ENCODE assay signal across 12 cellular contexts in genomic region chr17:47703191-47703591, GRCh38. TPM values are rescaled to one million over a fixed set of nuclear protein-coding genes. Genes with fewer than 3 reads are reported as not detected.
DNase-seq lines count a peak whose midpoint lies in the region; ATAC-seq and TF ChIP-seq lines count a peak whose summit lies in the region.
"Had no signal": no experiment of that assay in that cellular context is flagged by ENCODE, and none has a peak within 500 bp of the region (broad histone marks: within the 10 kb centered on the region; RNA-seq: fewer than 3 reads in every experiment).

No MANE protein-coding gene starts in this region.

- H4K20me1 ChIP-seq in Loucy (ENCODE audit: insufficient read depth, low read length, poor library complexity, severe bottlenecking): no peaks in the 10 kb centered on the region

- H3K27ac Mint-ChIP-seq in CD14-positive monocyte (peak overlapping the region in 1 of 7 donors; percentile 41), natural killer cell (peak overlapping the region; percentile 98)
- H3K27ac Mint-ChIP-seq in activated T-cell treated with anti-CD3 and anti-CD28 coated beads, Interleukin-2, amount 50 U/mL, for 24 hours: peak overlapping the region; percentile 95

- peaks cover 63% of the 10 kb centered on the region for H3K4me1 ChIP-seq in Loucy (ENCODE audit: insufficient read depth, low read length, poor library complexity, severe bottlenecking)

- H3F3A ChIP-seq in Loucy (ENCODE audit: low read depth): no peaks in the 10 kb centered on the region

- no peaks in the 10 kb centered on the region for H3K27me3 ChIP-seq in Loucy (ENCODE audit: insufficient read depth, low read length, poor library complexity, severe bottlenecking)

- H3K9ac ChIP-seq in Loucy (ENCODE audit: low read depth, low read length, poor library complexity, severe bottlenecking): peak overlapping the region; percentile 51

- H3K79me2 ChIP-seq in Loucy (ENCODE audit: insufficient read depth, low read length): no peaks in the 10 kb centered on the region

- ATAC-seq in natural killer cell (peak; percentile 35 to 55 (median 53)), GM21381 (IDR thresholded peaks at IDR 0.05; ENCODE audit: unreplicated experiment) (no peak), omental fat pad (ENCODE audit: low FRiP score) (no peak), HG02798 (IDR thresholded peaks at IDR 0.05; ENCODE audit: poor library complexity, unreplicated experiment) (no peak)

- H2AFZ ChIP-seq in Loucy (ENCODE audit: low read length): no peak overlapping the region

- H3K27me3 Mint-ChIP-seq in CD14-positive monocyte (ENCODE audit: low read depth in 3 of 3) (peaks cover 18 to 33% (median 18%) of the 10 kb centered on the region in 3 donors), natural killer cell (ENCODE audit: low read depth in 2 of 2) (no peaks in the 10 kb centered on the region)
- H3K27me3 Mint-ChIP-seq in activated T-cell treated with anti-CD3 and anti-CD28 coated beads, Interleukin-2, amount 50 U/mL, for 24 hours: no peaks in the 10 kb centered on the region

- H3K9me3 Mint-ChIP-seq in CD14-positive monocyte (peaks cover 0 to 5% (median 0%) of the 10 kb centered on the region in 7 donors), natural killer cell (no peaks in the 10 kb centered on the region)
- no peaks in the 10 kb centered on the region for H3K9me3 Mint-ChIP-seq in activated T-cell treated with anti-CD3 and anti-CD28 coated beads, Interleukin-2, amount 50 U/mL, for 24 hours

- DNase-seq in CD14-positive monocyte (ENCODE audit: low spot score) (peak; percentile 47), natural killer cell (peak; percentile 69), DMS53 treated with DMSO at 0.1 percent for 48 hours (lab: John Stamatoyannopoulos, UW; ENCODE audit: unreplicated experiment) (no peak), omental fat pad (ENCODE audit: low spot score) (no peak)
- peak; percentile 75 for DNase-seq in activated T-cell treated with anti-CD3 and anti-CD28 coated beads, Interleukin-2, amount 50 U/mL, for 24 hours
- DNase-seq: cerebellar nuclear complex, NCI-H526 had no signal

- intact Hi-C loops in CD14-positive monocyte (cut with micrococcal nuclease) (no loop called here), natural killer cell (cut with micrococcal nuclease) (loop anchor here (5.0 kb wide), 1 partner anchor 41 kb away; no protein-coding TSS in a partner anchor)

- H3K4me2 ChIP-seq in Loucy (ENCODE audit: low read depth, low read length, poor library complexity, severe bottlenecking): peak overlapping the region; percentile 57

- H3K9me2 ChIP-seq in Loucy (replicated peaks; ENCODE audit: low read depth, low read length): no peaks in the 10 kb centered on the region

- peak overlapping the region; percentile 36 for H3K4me3 ChIP-seq in Loucy (ENCODE audit: low read length, poor library complexity, severe bottlenecking)

- peak overlapping the region; percentile 48 to 76 for H3K4me3 Mint-ChIP-seq in CD14-positive monocyte
- peak overlapping the region; percentile 67 for H3K4me3 Mint-ChIP-seq in activated T-cell treated with anti-CD3 and anti-CD28 coated beads, Interleukin-2, amount 50 U/mL, for 24 hours
- H3K4me3 Mint-ChIP-seq in natural killer cell: peak overlapping the region; percentile 91

- no peaks in the 10 kb centered on the region for H3K9me3 ChIP-seq in Loucy (ENCODE audit: insufficient read depth, low read depth, low read length)

- H3K4me1 Mint-ChIP-seq in CD14-positive monocyte (peaks cover 49% of the 10 kb centered on the region), natural killer cell (peaks cover 84 to 92% of the 10 kb centered on the region in 2 donors)
- H3K4me1 Mint-ChIP-seq in activated T-cell treated with anti-CD3 and anti-CD28 coated beads, Interleukin-2, amount 50 U/mL, for 24 hours (ENCODE audit: low read depth): peaks cover 91% of the 10 kb centered on the region

- H3K36me3 Mint-ChIP-seq in CD14-positive monocyte (peaks cover 3 to 4% of the 10 kb centered on the region in 2 donors), natural killer cell (no peaks in the 10 kb centered on the region)
- H3K36me3 Mint-ChIP-seq in activated T-cell treated with anti-CD3 and anti-CD28 coated beads, Interleukin-2, amount 50 U/mL, for 24 hours (ENCODE audit: low read depth): peaks cover 58% of the 10 kb centered on the region

- H3K36me3 ChIP-seq in Loucy (ENCODE audit: insufficient read depth, low read length): no peaks in the 10 kb centered on the region

- TF ChIP-seq CTCF in CD14-positive monocyte (IDR thresholded peaks at IDR 0.05) (no peak), Loucy (conservative IDR thresholded peaks at IDR 0.05; ENCODE audit: low read length) (no peak), natural killer cell (IDR thresholded peaks at IDR 0.05) (no peak), omental fat pad (IDR thresholded peaks at IDR 0.05) (no peak)

RNA-seq across cellular contexts. Expression of gene TBKBP1, which starts 9.2 kb away (rescaled TPM):
- under 1 TPM; 0.22 to 0.45 TPM for polyA plus RNA-seq in CD14-positive monocyte
- total RNA-seq in natural killer cell (10 to 100 TPM; 21.4 to 38.9 (median 37.6) TPM), omental fat pad (10 to 100 TPM in 3 of 4 donors, 1 to 10 TPM in 1; 4.0 to 15.6 (median 10.5) TPM)

RNA-seq across cellular contexts. Expression of gene TBX21, which starts 29.8 kb away (rescaled TPM):
- under 1 TPM; 0.13 to 0.16 TPM for polyA plus RNA-seq in CD14-positive monocyte
- total RNA-seq in natural killer cell (100 to 1,000 TPM; 234 to 328 (median 257) TPM), omental fat pad (1 to 10 TPM in 3 of 4 donors, under 1 TPM in 1; 0.46 to 4.6 (median 2.0) TPM)
- total RNA-seq: glomerular endothelial cell had no signal
- polyA plus RNA-seq: BJ had no signal

RNA-seq across cellular contexts. Expression of gene KPNB1, which starts 53.5 kb away (rescaled TPM):
- polyA plus RNA-seq in CD14-positive monocyte: 10 to 100 TPM in 1 of 2 donors, 1 to 10 TPM in 1; 5.8 to 13.2 TPM
- 100 to 1,000 TPM; 236 to 273 (median 259) TPM for total RNA-seq in natural killer cell
- total RNA-seq in omental fat pad: 100 to 1,000 TPM; 193 to 335 (median 207) TPM

Comparison
In these comparisons a context has a peak if more than half of its experiments do, and no peak if none do; other contexts are left out.
1. DNase-seq: peak in CD14-positive monocyte (single experiment), activated T-cell treated with anti-CD3 and anti-CD28 coated beads, Interleukin-2, amount 50 U/mL, for 24 hours (single experiment) and natural killer cell (single experiment); none in DMS53 treated with DMSO at 0.1 percent for 48 hours (single experiment) and omental fat pad (single experiment).
2. ATAC-seq: peak in natural killer cell (3 of 3); none in GM21381 (single experiment), omental fat pad (single experiment) and HG02798 (single experiment).
3. RNA of gene TBX21, which starts 29.8 kb away (total RNA-seq): 234 to 328 TPM in natural killer cell; 0.46 to 4.6 TPM in omental fat pad; every median in the first group is over 10 times any median in the second.
4. Peak in every context shown above with its lines, with median percentiles within 50 percentile points of each other: H3K4me3 Mint-ChIP-seq.